In the genomic region with DNA sequence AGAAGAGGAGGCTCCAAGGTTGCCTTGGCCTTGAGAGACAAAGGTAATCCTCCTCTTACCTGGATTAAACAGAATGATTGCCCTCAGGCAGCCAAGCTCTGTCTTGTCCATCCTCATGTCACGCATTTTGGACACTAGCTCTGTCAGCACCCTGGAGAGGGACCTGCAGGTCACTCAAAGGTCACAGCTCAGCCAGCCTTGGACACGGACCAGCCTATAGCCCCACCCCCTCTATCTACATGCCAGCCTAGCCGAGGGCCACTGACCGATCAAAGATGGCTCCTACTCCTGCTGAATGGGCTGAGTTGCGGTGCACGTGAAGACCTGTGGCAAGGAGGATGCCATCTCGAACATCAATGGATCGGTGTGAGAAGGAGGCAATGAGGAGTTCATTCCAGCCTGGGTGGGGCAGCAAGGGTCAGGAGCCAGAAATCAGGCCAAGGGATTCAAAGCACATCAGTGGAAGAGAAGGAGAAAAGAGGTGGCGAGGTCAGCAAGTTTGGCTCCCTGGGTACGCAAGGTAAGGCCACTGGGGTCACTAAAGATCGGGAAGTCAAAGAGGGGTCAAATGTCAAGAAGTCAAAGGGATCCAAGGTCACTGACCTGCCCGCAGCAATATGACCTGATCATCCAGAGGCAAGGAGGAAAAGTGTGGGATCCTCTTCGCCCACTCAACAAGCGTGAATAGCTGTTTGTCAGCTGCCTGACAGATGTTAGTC, we compare ENCODE assay signal across 2 cellular contexts.
A peak's percentile ranks its signal among the peaks of the same experiment; 100 is the strongest.
TF ChIP-seq lines count a peak whose summit lies in the region.

No MANE protein-coding gene starts in this region.

TF ChIP-seq in GM23338, 12 proteins besides CTCF, POLR2A, EP300 and RAD21:
- TF ChIP-seq REST (IDR thresholded peaks at IDR 0.05; ENCODE audit: unreplicated experiment), result peak; percentile 62
- TF ChIP-seq POLR2AphosphoS5 (IDR thresholded peaks at IDR 0.05; ENCODE audit: low read depth), result no peak

TF ChIP-seq in HepG2, 621 proteins besides CTCF, POLR2A, EP300 and RAD21:
- TF ChIP-seq KLF13 (CRISPR knock-in tag; IDR thresholded peaks at IDR 0.05) (no peak), MIER2 (CRISPR knock-in tag; IDR thresholded peaks at IDR 0.05) (peak; percentile 90), NAIF1 (CRISPR knock-in tag; IDR thresholded peaks at IDR 0.05; ENCODE audit: borderline replicate concordance) (no peak), RXRA (CRISPR knock-in tag; IDR thresholded peaks at IDR 0.05) (0 out of 2 replicates have a peak, but pooled peaks have one; percentile 46), REST (IDR thresholded peaks at IDR 0.05; ENCODE audit: borderline replicate concordance in 1 of 2, low read depth in 1 of 2, low read length in 2 of 2) (peak in 1 of 2 experiments; percentile 90; a peak in 2 of 4 replicates), RARA (CRISPR knock-in tag; IDR thresholded peaks at IDR 0.05) (peak; percentile 50), NR2F6 (IDR thresholded peaks at IDR 0.05) (0 out of 2 replicates have a peak, but pooled peaks have one; percentile 30), NR2F6 (CRISPR knock-in tag; IDR thresholded peaks at IDR 0.05) (0 out of 2 replicates have a peak, but pooled peaks have one; percentile 32), ZNF235 (CRISPR knock-in tag; IDR thresholded peaks at IDR 0.05; ENCODE audit: borderline replicate concordance) (no peak)
TF ChIP-seq in HepG2: peak in this region for 5.
